Comparison of ENCODE assay signal across 7 cellular contexts in the genomic region with DNA sequence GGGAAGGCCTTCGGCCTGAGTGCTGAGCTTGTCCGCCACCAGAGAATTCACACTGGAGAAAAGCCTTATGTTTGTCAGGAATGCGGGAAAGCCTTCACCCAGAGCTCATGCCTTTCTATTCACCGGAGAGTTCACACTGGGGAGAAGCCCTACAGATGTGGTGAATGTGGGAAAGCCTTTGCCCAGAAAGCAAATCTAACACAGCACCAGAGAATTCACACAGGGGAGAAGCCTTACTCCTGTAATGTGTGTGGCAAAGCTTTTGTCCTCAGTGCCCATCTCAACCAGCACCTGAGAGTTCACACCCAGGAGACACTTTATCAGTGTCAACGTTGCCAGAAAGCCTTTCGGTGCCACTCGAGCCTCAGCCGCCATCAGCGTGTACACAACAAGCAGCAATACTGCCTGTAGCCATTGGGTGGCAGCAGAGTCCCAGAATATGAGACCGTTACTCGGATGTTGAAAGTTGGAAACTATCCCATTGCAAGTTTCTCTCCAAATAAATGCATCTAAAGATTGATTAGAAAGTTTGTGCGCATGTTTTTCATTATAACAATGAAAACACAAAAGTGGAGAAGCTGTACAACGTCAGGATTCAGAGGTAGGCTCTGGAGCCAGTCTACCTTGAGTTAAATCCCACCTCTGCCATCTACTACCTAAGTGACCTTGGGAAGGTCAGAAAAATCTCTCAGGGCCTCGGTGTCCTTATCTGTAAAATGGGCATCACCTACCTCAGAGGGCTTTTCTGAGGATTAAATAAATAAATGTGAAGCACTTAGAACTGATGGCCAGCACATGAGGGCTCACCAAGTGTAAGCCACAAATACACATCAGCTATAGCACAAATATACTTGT. TPM values are rescaled to one million over a fixed set of nuclear protein-coding genes. Genes with fewer than 3 reads are reported as not detected.
DNase-seq lines count a peak whose midpoint lies in the region; TF ChIP-seq lines count a peak whose summit lies in the region.

No MANE protein-coding gene starts in this region.

- H3K4me3 ChIP-seq in GM12864 (ENCODE audit: low read depth, low read length) = no peak overlapping the region

- H3K36me3 Mint-ChIP-seq in activated naive CD8-positive, alpha-beta T cell treated with anti-CD3 and anti-CD28 coated beads for 36 hours = peaks cover 61% of the 10 kb centered on the region

- TF ChIP-seq CTCF in GM12864 (IDR thresholded peaks at IDR 0.05; ENCODE audit: low read depth, low read length, missing control alignments) = peak; percentile 67

- no peak overlapping the region for H3K4me3 Mint-ChIP-seq in activated naive CD8-positive, alpha-beta T cell treated with anti-CD3 and anti-CD28 coated beads for 36 hours

- peaks cover 5% of the 10 kb centered on the region for H3K27me3 Mint-ChIP-seq in activated naive CD8-positive, alpha-beta T cell treated with anti-CD3 and anti-CD28 coated beads for 36 hours

- H3K4me1 Mint-ChIP-seq in activated naive CD8-positive, alpha-beta T cell treated with anti-CD3 and anti-CD28 coated beads for 36 hours = peaks cover 8% of the 10 kb centered on the region

- no peak overlapping the region for H3K27ac Mint-ChIP-seq in activated naive CD8-positive, alpha-beta T cell treated with anti-CD3 and anti-CD28 coated beads for 36 hours

- peaks cover 30% of the 10 kb centered on the region for H3K9me3 Mint-ChIP-seq in activated naive CD8-positive, alpha-beta T cell treated with anti-CD3 and anti-CD28 coated beads for 36 hours

- no peak for DNase-seq in GM12864 (ENCODE audit: low read depth)
- DNase-seq in OCI-M1 (lab: John Stamatoyannopoulos, UW) = peak; percentile 65
- DNase-seq in activated naive CD8-positive, alpha-beta T cell treated with anti-CD3 and anti-CD28 coated beads for 36 hours = peak; percentile 47
- peak; percentile 49 for DNase-seq in iPS DF 4.7 (ENCODE audit: extremely low read depth, low spot score)
- peak; percentile 58 to 62 for DNase-seq in stimulated activated CD4-positive, alpha-beta T cell treated with anti-CD3 and anti-CD28 coated beads, Interleukin-2, amount 100 ng/mL, for 48 hours
- DNase-seq in NCI-H2171 treated with DMSO at 0.1 percent for 48 hours (lab: John Stamatoyannopoulos, UW) = no peak
- DNase-seq in NCI-H1092 (lab: John Stamatoyannopoulos, UW) = no peak

RNA-seq across cellular contexts. Expression of a gene that starts 21.1 kb away (rescaled TPM):
- total RNA-seq in activated naive CD8-positive, alpha-beta T cell treated with anti-CD3 and anti-CD28 coated beads for 36 hours = 1 to 10 TPM; 8.1 to 9.1 TPM

RNA-seq across cellular contexts. Expression of a gene that starts 21.7 kb away (rescaled TPM):
- 10 to 100 TPM; 43.1 to 48.8 TPM for total RNA-seq in activated naive CD8-positive, alpha-beta T cell treated with anti-CD3 and anti-CD28 coated beads for 36 hours

Comparison
In these comparisons a context has a peak if more than half of its experiments do, and no peak if none do; other contexts are left out.
1. DNase-seq: peak in OCI-M1 (single experiment), activated naive CD8-positive, alpha-beta T cell treated with anti-CD3 and anti-CD28 coated beads for 36 hours (single experiment), iPS DF 4.7 (single experiment) and stimulated activated CD4-positive, alpha-beta T cell treated with anti-CD3 and anti-CD28 coated beads, Interleukin-2, amount 100 ng/mL, for 48 hours (2 of 2); none in GM12864 (single experiment), NCI-H2171 treated with DMSO at 0.1 percent for 48 hours (single experiment) and NCI-H1092 (single experiment).